ENCODE assay signal across 29 cellular contexts in the genomic region with DNA sequence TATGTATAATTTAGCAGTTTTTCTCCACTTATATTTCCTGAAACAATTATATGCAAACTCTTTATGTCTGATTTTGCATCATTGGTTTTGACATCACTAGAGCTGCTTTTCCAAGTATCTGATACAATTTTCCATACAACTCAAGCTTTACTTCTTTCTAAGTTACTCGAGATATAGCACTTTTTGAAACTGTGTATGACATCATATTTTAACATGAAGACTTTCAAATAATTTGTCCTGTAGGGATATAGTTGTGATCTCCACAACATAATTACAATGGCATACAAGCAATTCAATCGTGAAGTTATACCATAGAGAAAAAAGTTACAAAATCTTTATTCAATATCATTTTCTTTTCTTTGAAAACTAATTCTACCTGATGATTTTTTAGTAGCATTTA.
"Had no signal": no experiment of that assay in that cellular context is flagged by ENCODE, and none has a peak within 500 bp of the region (broad histone marks: within the 10 kb centered on the region; RNA-seq: fewer than 3 reads in every experiment).

No MANE protein-coding gene starts in this region.

- H3K4me1 ChIP-seq: stomach, suprapubic skin, testis, thyroid gland, tibial artery, tibial nerve, transverse colon, upper lobe of left lung, upper lobe of right lung, uterus, vagina had no signal

- H3K27me3 ChIP-seq: stomach, suprapubic skin, testis, thyroid gland, tibial artery, tibial nerve, transverse colon, upper lobe of left lung, upper lobe of right lung, uterus, vagina had no signal

- DNase-seq: stimulated activated CD4-positive, alpha-beta T cell treated with anti-CD3 and anti-CD28 coated beads, Interleukin-2, amount 100 ng/mL, for 48 hours; stimulated activated CD4-positive, alpha-beta T cell treated with anti-CD3 and anti-CD28 coated beads, Interleukin-4, amount 100 ng/mL, for 1 hour; stimulated activated CD4-positive, alpha-beta T cell treated with anti-CD3 and anti-CD28 coated beads, Interleukin-4, amount 100 ng/mL, for 24 hours; stimulated activated CD4-positive, alpha-beta T cell treated with anti-CD3 and anti-CD28 coated beads, Interleukin-4, amount 100 ng/mL, for 4 hours; stimulated activated CD8-positive, alpha-beta memory T cell treated with anti-CD3 and anti-CD28 coated beads, Interleukin-4, amount 100 ng/mL, for 48 hours; stimulated activated naive B cell treated with anti-CD40 and anti-IgM and Interleukin-4, amounts not matched to agents 10 μg/mL and 1 μg/mL and 100 μg/mL, for 72 hours; stimulated activated naive CD4-positive, alpha-beta T cell; stimulated activated naive CD4-positive, alpha-beta T cell treated with Interleukin-2 at 50 U/mL for 16 hours; stimulated activated naive CD8-positive, alpha-beta T cell treated with anti-CD3 and anti-CD28 coated beads, Interleukin-15, amount 100 ng/mL, for 72 hours; stimulated activated naive CD8-positive, alpha-beta T cell treated with anti-CD3 and anti-CD28 coated beads, Interleukin-15, Interleukin-2, amounts not matched to agents 100 U/mL and 50 U/mL, for 24 hours; stomach; substantia nigra; testis; thyroid gland; tibial artery; transverse colon; trophoblast cell; upper lobe of left lung; upper lobe of right lung; uterus had no signal

- H3K27me3 Mint-ChIP-seq: stimulated activated memory B cell treated with anti-CD40 and anti-IgM and Interleukin-4, amounts not matched to agents 10 μg/mL and 1 μg/mL and 100 μg/mL, for 72 hours; stimulated activated naive B cell treated with anti-CD40 and anti-IgM and Interleukin-4, amounts not matched to agents 10 μg/mL and 1 μg/mL and 100 μg/mL, for 72 hours; stimulated activated naive CD8-positive, alpha-beta T cell treated with anti-CD3 and anti-CD28 coated beads, Interleukin-15, amount 100 ng/mL, for 72 hours; stimulated activated naive CD8-positive, alpha-beta T cell treated with anti-CD3 and anti-CD28 coated beads, Interleukin-15, Interleukin-2, amounts not matched to agents 100 ng/mL and 50 ng/mL, for 24 hours; type B pancreatic cell had no signal

- H3K4me3 Mint-ChIP-seq: stimulated activated effector memory CD8-positive, alpha-beta T cell treated with anti-CD3 and anti-CD28 coated beads, Interleukin-12 subunit alpha, Interleukin-12 subunit beta, amount 100 ng/mL, for 72 hours; stimulated activated memory B cell treated with anti-CD40 and anti-IgM and Interleukin-4, amounts not matched to agents 10 μg/mL and 1 μg/mL and 100 μg/mL, for 72 hours; stimulated activated naive B cell treated with anti-CD40 and anti-IgM and Interleukin-4, amounts not matched to agents 10 μg/mL and 1 μg/mL and 100 μg/mL, for 72 hours; stimulated activated naive CD8-positive, alpha-beta T cell treated with anti-CD3 and anti-CD28 coated beads, Interleukin-15, amount 100 ng/mL, for 72 hours; stimulated activated naive CD8-positive, alpha-beta T cell treated with anti-CD3 and anti-CD28 coated beads, Interleukin-15, Interleukin-2, amounts not matched to agents 100 ng/mL and 50 ng/mL, for 24 hours; type B pancreatic cell had no signal

- H3K4me1 Mint-ChIP-seq: stimulated activated effector memory CD8-positive, alpha-beta T cell treated with anti-CD3 and anti-CD28 coated beads, Interleukin-12 subunit alpha, Interleukin-12 subunit beta, amount 100 ng/mL, for 72 hours; stimulated activated memory B cell treated with anti-CD40 and anti-IgM and Interleukin-4, amounts not matched to agents 10 μg/mL and 1 μg/mL and 100 μg/mL, for 72 hours; stimulated activated naive B cell treated with anti-CD40 and anti-IgM and Interleukin-4, amounts not matched to agents 10 μg/mL and 1 μg/mL and 100 μg/mL, for 72 hours; stimulated activated naive CD8-positive, alpha-beta T cell treated with anti-CD3 and anti-CD28 coated beads, Interleukin-15, amount 100 ng/mL, for 72 hours had no signal

- ATAC-seq: stimulated activated effector memory CD8-positive, alpha-beta T cell treated with anti-CD3 and anti-CD28 coated beads, Interleukin-12 subunit alpha, Interleukin-12 subunit beta, amount 100 ng/mL, for 72 hours; stimulated activated naive B cell treated with anti-CD40 and anti-IgM and Interleukin-4, amounts not matched to agents 10 μg/mL and 1 μg/mL and 100 μg/mL, for 72 hours; stimulated activated naive CD8-positive, alpha-beta T cell treated with anti-CD3 and anti-CD28 coated beads, Interleukin-15, amount 100 ng/mL, for 72 hours; stimulated activated naive CD8-positive, alpha-beta T cell treated with anti-CD3 and anti-CD28 coated beads, Interleukin-15, Interleukin-2, amounts not matched to agents 100 U/mL and 50 U/mL, for 24 hours; upper lobe of right lung had no signal

- H3K27ac Mint-ChIP-seq: stimulated activated effector memory CD8-positive, alpha-beta T cell treated with anti-CD3 and anti-CD28 coated beads, Interleukin-12 subunit alpha, Interleukin-12 subunit beta, amount 100 ng/mL, for 72 hours; stimulated activated memory B cell treated with anti-CD40 and anti-IgM and Interleukin-4, amounts not matched to agents 10 μg/mL and 1 μg/mL and 100 μg/mL, for 72 hours; stimulated activated naive B cell treated with anti-CD40 and anti-IgM and Interleukin-4, amounts not matched to agents 10 μg/mL and 1 μg/mL and 100 μg/mL, for 72 hours; stimulated activated naive CD8-positive, alpha-beta T cell treated with anti-CD3 and anti-CD28 coated beads, Interleukin-15, amount 100 ng/mL, for 72 hours; stimulated activated naive CD8-positive, alpha-beta T cell treated with anti-CD3 and anti-CD28 coated beads, Interleukin-15, Interleukin-2, amounts not matched to agents 100 ng/mL and 50 ng/mL, for 24 hours; type B pancreatic cell had no signal

- H3K9me3 Mint-ChIP-seq: stimulated activated effector memory CD8-positive, alpha-beta T cell treated with anti-CD3 and anti-CD28 coated beads, Interleukin-12 subunit alpha, Interleukin-12 subunit beta, amount 100 ng/mL, for 72 hours; stimulated activated memory B cell treated with anti-CD40 and anti-IgM and Interleukin-4, amounts not matched to agents 10 μg/mL and 1 μg/mL and 100 μg/mL, for 72 hours; stimulated activated naive CD8-positive, alpha-beta T cell treated with anti-CD3 and anti-CD28 coated beads, Interleukin-15, Interleukin-2, amounts not matched to agents 100 ng/mL and 50 ng/mL, for 24 hours; type B pancreatic cell had no signal

- H3K9me3 ChIP-seq: stomach, suprapubic skin, testis, thoracic aorta, thyroid gland, tibial artery, tibial nerve, transverse colon, upper lobe of left lung, upper lobe of right lung, uterus, vagina had no signal

- H3K4me3 ChIP-seq: stomach, suprapubic skin, testis, thoracic aorta, thyroid gland, tibial artery, tibial nerve, transverse colon, upper lobe of left lung, upper lobe of right lung, uterus, vagina had no signal

- H3K27ac ChIP-seq: stomach, suprapubic skin, testis, thoracic aorta, thyroid gland, tibial artery, tibial nerve, transverse colon, upper lobe of left lung, upper lobe of right lung, uterus, vagina had no signal

- H3K36me3 Mint-ChIP-seq: stimulated activated effector memory CD8-positive, alpha-beta T cell treated with anti-CD3 and anti-CD28 coated beads, Interleukin-12 subunit alpha, Interleukin-12 subunit beta, amount 100 ng/mL, for 72 hours; stimulated activated memory B cell treated with anti-CD40 and anti-IgM and Interleukin-4, amounts not matched to agents 10 μg/mL and 1 μg/mL and 100 μg/mL, for 72 hours; stimulated activated naive B cell treated with anti-CD40 and anti-IgM and Interleukin-4, amounts not matched to agents 10 μg/mL and 1 μg/mL and 100 μg/mL, for 72 hours; type B pancreatic cell had no signal

- H3K36me3 ChIP-seq: suprapubic skin, thyroid gland, tibial artery, transverse colon, upper lobe of left lung, upper lobe of right lung, uterus, vagina had no signal

- FAIRE-seq: urothelium cell line had no signal
